ENCODE assay signal across 8 cellular contexts in genomic region chr12:109899783-109900751, GRCh38. TPM values are rescaled to one million over a fixed set of nuclear protein-coding genes. Genes with fewer than 3 reads are reported as not detected.
DNase-seq lines count a peak whose midpoint lies in the region; ATAC-seq, FAIRE-seq and TF ChIP-seq lines count a peak whose summit lies in the region.

TSS of gene TCHP (plus strand) at chr12:109900274. CDS start at chr12:109903027, 2,753 bp downstream.

- H3K27ac Mint-ChIP-seq in activated T-helper 17 cell treated with anti-CD3 and anti-CD28 coated beads, Interleukin-2, amount 50 U/mL, for 72 hours, result peak within 1 kb of the TSS; percentile 90
- peak within 1 kb of the TSS; percentile 95 to 96 for H3K27ac Mint-ChIP-seq in natural killer cell

- no peak for FAIRE-seq in D721Med (lab: Jason Lieb, UNC)

- peak; percentile 92 for DNase-seq in D721Med (ENCODE audit: insufficient read length, low spot score)
- DNase-seq in Kasumi-1 (lab: John Stamatoyannopoulos, UW), result peak; percentile 93 to 94
- peak; percentile 85 for DNase-seq in RWPE1 (ENCODE audit: low spot score)
- DNase-seq in fibroblast of peridontal ligament (ENCODE audit: extremely low read depth), result peak; percentile 87
- peak; percentile 60 for DNase-seq in natural killer cell
- peak; percentile 65 for DNase-seq in stimulated activated naive CD4-positive, alpha-beta T cell treated with Interleukin-2 at 50 U/mL for 16 hours (lab: John Stamatoyannopoulos, UW)

- peak within 1 kb of the TSS; percentile 87 for H3K4me3 Mint-ChIP-seq in activated T-helper 17 cell treated with anti-CD3 and anti-CD28 coated beads, Interleukin-2, amount 50 U/mL, for 72 hours
- H3K4me3 Mint-ChIP-seq in natural killer cell, result peak within 1 kb of the TSS; percentile 99

- ATAC-seq in GM21529 (IDR thresholded peaks at IDR 0.05; ENCODE audit: unreplicated experiment), result peak; percentile 59
- peak; percentile 92 for ATAC-seq in activated T-helper 17 cell treated with anti-CD3 and anti-CD28 coated beads, Interleukin-2, amount 50 U/mL, for 72 hours (replicated peaks)
- peak; percentile 88 to 94 (median 92) for ATAC-seq in natural killer cell

- peaks cover 22% of the 10 kb centered on the region for H3K36me3 Mint-ChIP-seq in activated T-helper 17 cell treated with anti-CD3 and anti-CD28 coated beads, Interleukin-2, amount 50 U/mL, for 72 hours (ENCODE audit: low read depth)
- H3K36me3 Mint-ChIP-seq in natural killer cell, result peaks cover 14% of the 10 kb centered on the region

- peaks cover 11% of the 10 kb centered on the region for H3K4me1 Mint-ChIP-seq in activated T-helper 17 cell treated with anti-CD3 and anti-CD28 coated beads, Interleukin-2, amount 50 U/mL, for 72 hours
- H3K4me1 Mint-ChIP-seq in natural killer cell, result peaks cover 25 to 31% of the 10 kb centered on the region in 2 donors

- intact Hi-C loops in natural killer cell (cut with micrococcal nuclease), result loop anchor here (1.0 to 5.0 kb wide), 3 partner anchors 19 to 97 kb away; partner anchors contain the start of genes ANKRD13A, GIT2 and GLTP

- peak within 1 kb of the TSS; percentile 86 for H3K27ac ChIP-seq in RWPE1

- CTCF ChIA-PET in RWPE1 (lab: Yijun Ruan, JAX), result interaction anchor here (0.5 to 1.8 kb wide), 3 partner anchors 55 to 1462 kb away, joined by 3 to 9 read pairs (median 4); no protein-coding TSS in a partner anchor

- TF ChIP-seq CTCF in D721Med (IDR thresholded peaks at IDR 0.05; ENCODE audit: insufficient read depth, missing control alignments) (peak; percentile 40), RWPE1 (conservative IDR thresholded peaks at IDR 0.05; ENCODE audit: low read depth) (peak; percentile 44; the same call in 1 of the 2 replicates), natural killer cell (IDR thresholded peaks at IDR 0.05) (no peak)

- POLR2A ChIA-PET in RWPE1 (lab: Yijun Ruan, JAX; ENCODE audit: low non-redundant PET), result no interaction called here

- no peaks in the 10 kb centered on the region for H3K27me3 Mint-ChIP-seq in activated T-helper 17 cell treated with anti-CD3 and anti-CD28 coated beads, Interleukin-2, amount 50 U/mL, for 72 hours
- H3K27me3 Mint-ChIP-seq in natural killer cell (ENCODE audit: low read depth in 2 of 2), result no peaks in the 10 kb centered on the region

- no peaks in the 10 kb centered on the region for H3K9me3 Mint-ChIP-seq in activated T-helper 17 cell treated with anti-CD3 and anti-CD28 coated beads, Interleukin-2, amount 50 U/mL, for 72 hours
- no peaks in the 10 kb centered on the region for H3K9me3 Mint-ChIP-seq in natural killer cell

RNA-seq across cellular contexts. Expression of gene TCHP, which starts in this region (rescaled TPM):
- total RNA-seq in activated T-helper 17 cell treated with anti-CD3 and anti-CD28 coated beads, Interleukin-2, amount 50 U/mL, for 72 hours, result 10 to 100 TPM in 1 of 2 donors, 1 to 10 TPM in 1; 9.8 to 20.2 TPM
- total RNA-seq in natural killer cell, result 10 to 100 TPM; 33.7 to 42.5 (median 38.7) TPM

Comparison
In these comparisons a context has a peak if more than half of its experiments do, and no peak if none do; other contexts are left out.
1. Peak in every context shown above with its lines: DNase-seq, ATAC-seq and H3K27ac ChIP-seq.